ENCODE assay signal across 4 cellular contexts in genomic region chr2:113507394-113508140, GRCh38. TPM values are rescaled to one million over a fixed set of nuclear protein-coding genes. Genes with fewer than 3 reads are reported as not detected.
"Had no signal": no experiment of that assay in that cellular context is flagged by ENCODE, and none has a peak within 500 bp of the region (broad histone marks: within the 10 kb centered on the region; RNA-seq: fewer than 3 reads in every experiment).

No MANE protein-coding gene starts in this region.

RNA-seq across cellular contexts. Expression of gene FOXD4L1, which starts 9.1 kb away (rescaled TPM):
- total RNA-seq: natural killer cell, posterior vena cava, uterus had no signal
- polyA plus RNA-seq: liver had no signal
